ENCODE assay signal across 9 cellular contexts in the genomic region with DNA sequence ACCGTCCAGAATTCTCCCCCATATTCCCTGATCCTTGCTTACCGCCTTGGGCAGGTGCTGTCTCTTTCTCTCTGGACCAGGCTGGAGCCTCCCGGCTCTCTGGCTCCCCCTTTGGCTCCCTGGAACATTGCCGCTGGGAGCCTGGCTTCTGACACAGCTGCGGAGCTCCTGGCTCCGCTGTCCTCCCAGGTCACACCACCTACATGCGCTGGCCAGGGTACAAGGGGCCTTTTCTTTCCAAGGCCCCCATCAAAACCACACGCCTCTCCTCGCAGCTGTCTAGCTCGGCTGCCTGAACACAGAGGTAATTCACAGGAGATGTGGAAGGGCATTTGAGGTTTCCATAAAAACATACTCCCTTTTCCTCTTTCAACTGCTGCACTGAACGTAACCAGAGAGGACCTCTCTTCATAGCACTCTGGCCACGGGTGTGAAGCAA. TPM values are rescaled to one million over a fixed set of nuclear protein-coding genes. Genes with fewer than 3 reads are reported as not detected.
A peak's percentile ranks its signal among the peaks of the same experiment; 100 is the strongest.
DNase-seq lines count a peak whose midpoint lies in the region; ATAC-seq lines count a peak whose summit lies in the region.
"Had no signal": no experiment of that assay in that cellular context is flagged by ENCODE, and none has a peak within 500 bp of the region (broad histone marks: within the 10 kb centered on the region; RNA-seq: fewer than 3 reads in every experiment).

No MANE protein-coding gene starts in this region.

- no peaks in the 10 kb centered on the region for H3K36me3 Mint-ChIP-seq in activated naive CD4-positive, alpha-beta T cell treated with anti-CD3 and anti-CD28 coated beads, Interleukin-2, amount 10 ng/mL, durations not matched to agents 7 days and 5 days
- H3K36me3 Mint-ChIP-seq: T-cell had no signal

- CTCF ChIA-PET in activated naive CD4-positive, alpha-beta T cell treated with anti-CD3 and anti-CD28 coated beads, Interleukin-2, amount 10 ng/mL, durations not matched to agents 7 days and 5 days (lab: Charles Lee) = interaction anchor here (0.6 to 2.4 kb wide), 9 partner anchors 9 to 676 kb away, joined by 3 to 20 read pairs (median 5); no protein-coding TSS in a partner anchor

- H3K27ac Mint-ChIP-seq in activated naive CD4-positive, alpha-beta T cell treated with anti-CD3 and anti-CD28 coated beads, Interleukin-2, amount 10 ng/mL, durations not matched to agents 7 days and 5 days = no peak overlapping the region
- H3K27ac Mint-ChIP-seq: T-cell had no signal

- intact Hi-C loops in left cardiac atrium (cut with DNase I) = no loop called here

- no peaks in the 10 kb centered on the region for H3K9me3 Mint-ChIP-seq in activated naive CD4-positive, alpha-beta T cell treated with anti-CD3 and anti-CD28 coated beads, Interleukin-2, amount 10 ng/mL, durations not matched to agents 7 days and 5 days
- H3K9me3 Mint-ChIP-seq: T-cell had no signal

- H3K4me3 Mint-ChIP-seq in activated naive CD4-positive, alpha-beta T cell treated with anti-CD3 and anti-CD28 coated beads, Interleukin-2, amount 10 ng/mL, durations not matched to agents 7 days and 5 days = no peak overlapping the region

- ATAC-seq in HG02884 (IDR thresholded peaks at IDR 0.05; ENCODE audit: unreplicated experiment) (peak; percentile 60), left cardiac atrium (peak in 1 of 2 donors; percentile 87)

- H3K4me1 Mint-ChIP-seq in activated naive CD4-positive, alpha-beta T cell treated with anti-CD3 and anti-CD28 coated beads, Interleukin-2, amount 10 ng/mL, durations not matched to agents 7 days and 5 days = no peaks in the 10 kb centered on the region

- DNase-seq in Daoy (ENCODE audit: low read depth) = peak; percentile 64
- peak; percentile 76 for DNase-seq in NCI-H460 (ENCODE audit: extremely low read depth, low read depth)
- DNase-seq in activated naive CD4-positive, alpha-beta T cell treated with anti-CD3 and anti-CD28 coated beads, Interleukin-2, amount 10 ng/mL, durations not matched to agents 7 days and 5 days = peak; percentile 61
- peak; percentile 49 for DNase-seq in left cardiac atrium
- DNase-seq in retina = peak; percentile 86
- no peak for DNase-seq in dedifferentiated amniotic fluid mesenchymal stem cell (ENCODE audit: extremely low spot score)
- no peak for DNase-seq in NCI-H446 treated with DMSO at 0.1 percent for 48 hours (lab: John Stamatoyannopoulos, UW)

- H3K27me3 Mint-ChIP-seq in activated naive CD4-positive, alpha-beta T cell treated with anti-CD3 and anti-CD28 coated beads, Interleukin-2, amount 10 ng/mL, durations not matched to agents 7 days and 5 days = peaks cover 41% of the 10 kb centered on the region

RNA-seq across cellular contexts. Expression of gene ZNF648, which starts 7.5 kb away (rescaled TPM):
- total RNA-seq in Daoy (2014; rRNA removed; shearing (Covaris generic)) = 0.17 TPM in 1 of 2 replicates, not detected in the other
- total RNA-seq in NCI-H460 (2014; rRNA removed; shearing (Covaris generic)) = not detected in 2 replicates
- polyA plus RNA-seq in NCI-H460 (2014; cell fraction: nucleus; rRNA removed) = not detected in 2 replicates
- total RNA-seq in left cardiac atrium = not detected
- total RNA-seq: T-cell had no signal

Comparison
In these comparisons a context has a peak if more than half of its experiments do, and no peak if none do; other contexts are left out.
1. DNase-seq: peak in Daoy (single experiment), NCI-H460 (single experiment), activated naive CD4-positive, alpha-beta T cell treated with anti-CD3 and anti-CD28 coated beads, Interleukin-2, amount 10 ng/mL, durations not matched to agents 7 days and 5 days (single experiment), left cardiac atrium (single experiment) and retina (single experiment); none in dedifferentiated amniotic fluid mesenchymal stem cell (single experiment) and NCI-H446 treated with DMSO at 0.1 percent for 48 hours (single experiment).